ENCODE assay signal across 26 cellular contexts in the genomic region with DNA sequence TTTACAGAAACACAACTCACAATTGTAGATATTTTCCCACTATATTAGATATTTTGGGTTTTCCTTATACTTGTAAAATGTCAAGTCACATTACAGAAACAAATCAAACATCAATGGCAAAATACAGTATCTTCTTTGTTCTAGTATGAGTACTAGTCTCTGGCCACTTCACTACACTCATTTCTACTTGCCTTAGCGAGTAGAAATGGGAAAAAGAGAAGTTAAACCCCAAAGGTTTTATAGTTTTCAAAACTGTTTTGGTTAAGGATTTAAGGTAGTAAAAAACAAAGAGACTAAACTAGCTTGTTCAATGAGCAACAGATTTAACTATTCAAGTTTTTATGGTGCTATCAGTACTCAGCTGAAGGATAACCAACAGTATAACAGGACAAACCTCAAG.
DNase-seq lines count a peak whose midpoint lies in the region; ATAC-seq and TF ChIP-seq lines count a peak whose summit lies in the region.
"Had no signal": no experiment of that assay in that cellular context is flagged by ENCODE, and none has a peak within 500 bp of the region (broad histone marks: within the 10 kb centered on the region; RNA-seq: fewer than 3 reads in every experiment).

No MANE protein-coding gene starts in this region.

- no peaks in the 10 kb centered on the region for H3K9me3 Mint-ChIP-seq in T-helper 2 cell treated with Interferon-gamma antibody and Interleukin-4, amounts not matched to agents 5 μg/mL and 100 μg/mL, for 36 hours
- no peaks in the 10 kb centered on the region for H3K9me3 Mint-ChIP-seq in chondrocyte (ENCODE audit: low read depth)
- H3K9me3 Mint-ChIP-seq in osteocyte (ENCODE audit: unreplicated experiment) = no peaks in the 10 kb centered on the region
- H3K9me3 Mint-ChIP-seq: activated CD4-positive, alpha-beta T cell treated with anti-CD3 and anti-CD28 coated beads, Interleukin-2, amount 10 ng/mL, durations not matched to agents 24 days and 14 days; CD4-positive, alpha-beta T cell; memory B cell; neural progenitor cell had no signal

- TF ChIP-seq CTCF in chondrocyte (IDR thresholded peaks at IDR 0.05) = no peak
- TF ChIP-seq CTCF in osteocyte (IDR thresholded peaks at IDR 0.05) = no peak

- DNase-seq in T-helper 2 cell treated with Interferon-gamma antibody and Interleukin-4, amounts not matched to agents 5 μg/mL and 100 μg/mL, for 36 hours (ENCODE audit: low spot score) = no peak
- DNase-seq in T-helper 2 cell (no peak), chondrocyte (ENCODE audit: low spot score) (no peak), osteocyte (ENCODE audit: extremely low spot score, unreplicated experiment) (no peak), sciatic nerve (ENCODE audit: low spot score) (no peak), substantia nigra (lab: John Stamatoyannopoulos, UW) (no peak)
- no peak for DNase-seq in stimulated activated naive CD8-positive, alpha-beta T cell treated with anti-CD3 and anti-CD28 coated beads, Interleukin-15, Interleukin-2, amounts not matched to agents 100 U/mL and 50 U/mL, for 24 hours
- DNase-seq in activated CD8-positive, alpha-beta memory T cell treated with anti-CD3 and anti-CD28 coated beads, Interleukin-2, amount 50 U/mL, for 4 hours = no peak
- DNase-seq: activated CD4-positive, alpha-beta T cell treated with anti-CD3 and anti-CD28 coated beads, Interleukin-2, amount 10 ng/mL, durations not matched to agents 24 days and 14 days; activated naive CD4-positive, alpha-beta T cell treated with anti-CD3 and anti-CD28 coated beads, Interleukin-2, amount 50 U/mL, for 16 hours; activated T-cell treated with anti-CD3 and anti-CD28 coated beads for 4 hours; body of pancreas; CD4-positive, alpha-beta T cell; dermis blood vessel endothelial cell; DMS79; heart right ventricle; islet precursor cell; NCI-H1092; right lobe of liver; Right ventricle myocardium superior; stimulated activated CD4-positive, alpha-beta T cell treated with anti-CD3 and anti-CD28 coated beads, Interleukin-4, amount 100 ng/mL, for 24 hours; T-helper 9 cell; transverse colon had no signal

- H3K27ac Mint-ChIP-seq in T-helper 2 cell treated with Interferon-gamma antibody and Interleukin-4, amounts not matched to agents 5 μg/mL and 100 μg/mL, for 36 hours = peak overlapping the region; percentile 20
- H3K27ac Mint-ChIP-seq in chondrocyte (ENCODE audit: unreplicated experiment) (peak overlapping the region; percentile 72), osteocyte (ENCODE audit: unreplicated experiment) (peak overlapping the region; percentile 80)
- H3K27ac Mint-ChIP-seq: activated CD4-positive, alpha-beta T cell treated with anti-CD3 and anti-CD28 coated beads, Interleukin-2, amount 10 ng/mL, durations not matched to agents 24 days and 14 days; CD4-positive, alpha-beta T cell; memory B cell; neural progenitor cell had no signal

- intact Hi-C loops in sciatic nerve (cut with DNase I) = no loop called here

- H3K4me3 Mint-ChIP-seq in T-helper 2 cell treated with Interferon-gamma antibody and Interleukin-4, amounts not matched to agents 5 μg/mL and 100 μg/mL, for 36 hours = no peak overlapping the region
- H3K4me3 Mint-ChIP-seq in chondrocyte (ENCODE audit: unreplicated experiment) (no peak overlapping the region), osteocyte (ENCODE audit: unreplicated experiment) (no peak overlapping the region)
- H3K4me3 Mint-ChIP-seq: activated CD4-positive, alpha-beta T cell treated with anti-CD3 and anti-CD28 coated beads, Interleukin-2, amount 10 ng/mL, durations not matched to agents 24 days and 14 days; CD4-positive, alpha-beta T cell; memory B cell; neural progenitor cell had no signal

- no peaks in the 10 kb centered on the region for H3K27me3 Mint-ChIP-seq in T-helper 2 cell treated with Interferon-gamma antibody and Interleukin-4, amounts not matched to agents 5 μg/mL and 100 μg/mL, for 36 hours (ENCODE audit: low read depth)
- no peaks in the 10 kb centered on the region for H3K27me3 Mint-ChIP-seq in chondrocyte (ENCODE audit: low read depth)
- H3K27me3 Mint-ChIP-seq in osteocyte (ENCODE audit: unreplicated experiment) = no peaks in the 10 kb centered on the region
- H3K27me3 Mint-ChIP-seq: activated CD4-positive, alpha-beta T cell treated with anti-CD3 and anti-CD28 coated beads, Interleukin-2, amount 10 ng/mL, durations not matched to agents 24 days and 14 days; CD4-positive, alpha-beta T cell; memory B cell had no signal

- peaks cover 54% of the 10 kb centered on the region for H3K36me3 Mint-ChIP-seq in T-helper 2 cell treated with Interferon-gamma antibody and Interleukin-4, amounts not matched to agents 5 μg/mL and 100 μg/mL, for 36 hours (ENCODE audit: low read depth)
- H3K36me3 Mint-ChIP-seq in chondrocyte (ENCODE audit: low read depth) = peaks cover 21% of the 10 kb centered on the region
- peaks cover 53% of the 10 kb centered on the region for H3K36me3 Mint-ChIP-seq in osteocyte (ENCODE audit: unreplicated experiment)

- no peak overlapping the region for H3K27ac ChIP-seq in substantia nigra (ENCODE audit: low read depth, low read length, poor library complexity, severe bottlenecking)
- H3K27ac ChIP-seq: body of pancreas, heart right ventricle, neural progenitor cell, right lobe of liver had no signal

- no peak for ATAC-seq in sciatic nerve
- no peak for ATAC-seq in stimulated activated naive CD8-positive, alpha-beta T cell treated with anti-CD3 and anti-CD28 coated beads, Interleukin-15, Interleukin-2, amounts not matched to agents 100 U/mL and 50 U/mL, for 24 hours
- ATAC-seq: body of pancreas, HCT116, right lobe of liver had no signal

- H3K4me1 Mint-ChIP-seq in T-helper 2 cell treated with Interferon-gamma antibody and Interleukin-4, amounts not matched to agents 5 μg/mL and 100 μg/mL, for 36 hours (ENCODE audit: low read depth) = peaks cover 34% of the 10 kb centered on the region
- peaks cover 27% of the 10 kb centered on the region for H3K4me1 Mint-ChIP-seq in chondrocyte (ENCODE audit: low read depth)
- H3K4me1 Mint-ChIP-seq in osteocyte (ENCODE audit: unreplicated experiment) = peaks cover 24% of the 10 kb centered on the region
- H3K4me1 Mint-ChIP-seq: memory B cell, neural progenitor cell had no signal

Comparison
In these comparisons a context has a peak if more than half of its experiments do, and no peak if none do; other contexts are left out.
1. H3K27ac Mint-ChIP-seq: peak in every context shown above with its lines; median percentile 80 in osteocyte; 72 in chondrocyte; 20 in T-helper 2 cell treated with Interferon-gamma antibody and Interleukin-4, amounts not matched to agents 5 μg/mL and 100 μg/mL, for 36 hours.